ENCODE assay signal across 1 cellular context in the genomic region with DNA sequence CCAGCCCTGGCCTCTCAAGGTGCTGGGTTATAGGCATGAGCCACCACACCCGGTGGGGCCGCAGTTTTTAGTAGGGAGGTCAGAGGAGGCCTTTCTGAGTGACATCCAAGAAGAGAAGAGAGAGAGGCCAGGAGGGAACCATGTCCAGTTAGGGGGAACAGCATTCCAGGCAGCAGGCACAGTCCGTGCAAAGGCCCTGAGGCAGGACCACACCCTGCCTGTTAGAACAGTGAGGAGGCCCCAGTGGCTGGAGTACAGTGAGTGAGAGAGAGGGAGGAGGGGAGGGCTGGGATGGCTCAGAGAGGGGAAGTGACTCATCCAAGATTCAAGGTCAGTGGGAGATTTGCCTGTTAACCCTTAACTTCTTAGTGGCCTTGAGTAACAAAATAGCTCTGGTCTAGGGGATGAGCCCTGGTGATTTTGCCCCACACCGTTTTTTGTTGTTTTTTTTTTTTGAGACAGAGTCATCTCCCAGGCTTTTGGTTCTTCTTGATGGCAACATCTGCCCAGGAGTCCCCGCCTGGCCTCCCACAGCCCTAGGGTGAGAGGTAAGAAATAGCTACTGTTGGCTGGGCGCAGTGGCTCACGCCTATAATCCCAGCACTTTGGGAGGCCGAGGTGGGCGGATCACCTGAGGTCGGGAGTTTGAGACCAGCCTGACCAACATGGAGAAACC.
A peak's percentile ranks its signal among the peaks of the same experiment; 100 is the strongest.
TF ChIP-seq lines count a peak whose summit lies in the region.

No MANE protein-coding gene starts in this region.

TF ChIP-seq in A549, 52 proteins besides CTCF, POLR2A, EP300 and RAD21:
- TF ChIP-seq, protein P1, sequence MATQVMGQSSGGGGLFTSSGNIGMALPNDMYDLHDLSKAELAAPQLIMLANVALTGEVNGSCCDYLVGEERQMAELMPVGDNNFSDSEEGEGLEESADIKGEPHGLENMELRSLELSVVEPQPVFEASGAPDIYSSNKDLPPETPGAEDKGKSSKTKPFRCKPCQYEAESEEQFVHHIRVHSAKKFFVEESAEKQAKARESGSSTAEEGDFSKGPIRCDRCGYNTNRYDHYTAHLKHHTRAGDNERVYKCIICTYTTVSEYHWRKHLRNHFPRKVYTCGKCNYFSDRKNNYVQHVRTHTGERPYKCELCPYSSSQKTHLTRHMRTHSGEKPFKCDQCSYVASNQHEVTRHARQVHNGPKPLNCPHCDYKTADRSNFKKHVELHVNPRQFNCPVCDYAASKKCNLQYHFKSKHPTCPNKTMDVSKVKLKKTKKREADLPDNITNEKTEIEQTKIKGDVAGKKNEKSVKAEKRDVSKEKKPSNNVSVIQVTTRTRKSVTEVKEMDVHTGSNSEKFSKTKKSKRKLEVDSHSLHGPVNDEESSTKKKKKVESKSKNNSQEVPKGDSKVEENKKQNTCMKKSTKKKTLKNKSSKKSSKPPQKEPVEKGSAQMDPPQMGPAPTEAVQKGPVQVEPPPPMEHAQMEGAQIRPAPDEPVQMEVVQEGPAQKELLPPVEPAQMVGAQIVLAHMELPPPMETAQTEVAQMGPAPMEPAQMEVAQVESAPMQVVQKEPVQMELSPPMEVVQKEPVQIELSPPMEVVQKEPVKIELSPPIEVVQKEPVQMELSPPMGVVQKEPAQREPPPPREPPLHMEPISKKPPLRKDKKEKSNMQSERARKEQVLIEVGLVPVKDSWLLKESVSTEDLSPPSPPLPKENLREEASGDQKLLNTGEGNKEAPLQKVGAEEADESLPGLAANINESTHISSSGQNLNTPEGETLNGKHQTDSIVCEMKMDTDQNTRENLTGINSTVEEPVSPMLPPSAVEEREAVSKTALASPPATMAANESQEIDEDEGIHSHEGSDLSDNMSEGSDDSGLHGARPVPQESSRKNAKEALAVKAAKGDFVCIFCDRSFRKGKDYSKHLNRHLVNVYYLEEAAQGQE (IDR thresholded peaks at IDR 0.05): no peak
- TF ChIP-seq HES2 (IDR thresholded peaks at IDR 0.05) (no peak), FOSB (CRISPR knock-in tag; IDR thresholded peaks at IDR 0.05) (0 out of 2 replicates have a peak, but pooled peaks have one; percentile 35), HOXB13 (CRISPR knock-in tag; IDR thresholded peaks at IDR 0.05; ENCODE audit: low read depth) (no peak), HDAC2 (IDR thresholded peaks at IDR 0.05) (no peak), MYC (IDR thresholded peaks at IDR 0.05; ENCODE audit: borderline replicate concordance, low read length) (no peak), MAFK (IDR thresholded peaks at IDR 0.05; ENCODE audit: partially characterized antibody) (no peak), HOXB5 (CRISPR knock-in tag; IDR thresholded peaks at IDR 0.05) (no peak), KDM5A (IDR thresholded peaks at IDR 0.05) (no peak), BCL3 (IDR thresholded peaks at IDR 0.05) (no peak), POLR2AphosphoS2 (conservative IDR thresholded peaks at IDR 0.05; ENCODE audit: low read length) (no peak), NFE2L2 (conservative IDR thresholded peaks at IDR 0.05; ENCODE audit: low read length) (no peak), USF2 (IDR thresholded peaks at IDR 0.05) (no peak), SMC3 (IDR thresholded peaks at IDR 0.05) (0 out of 3 replicates have a peak, but pooled peaks have one; percentile 9), GATA3 (IDR thresholded peaks at IDR 0.05; ENCODE audit: borderline replicate concordance) (peak; percentile 56; the same call in 1 of the 2 replicates), ZSCAN20 (CRISPR knock-in tag; IDR thresholded peaks at IDR 0.05) (no peak), ZFP36 (IDR thresholded peaks at IDR 0.05; ENCODE audit: borderline replicate concordance, partially characterized antibody) (no peak), FOSL2 (IDR thresholded peaks at IDR 0.05) (peak; percentile 60), FOSL2 (CRISPR knock-in tag; IDR thresholded peaks at IDR 0.05) (peak; percentile 95), KDM1A (IDR thresholded peaks at IDR 0.05; ENCODE audit: low read depth) (peak; percentile 88), ZNF302 (CRISPR knock-in tag; IDR thresholded peaks at IDR 0.05) (no peak), CHD2 (IDR thresholded peaks at IDR 0.05; ENCODE audit: low read length, partially characterized antibody) (no peak), FOXS1 (CRISPR knock-in tag; IDR thresholded peaks at IDR 0.05) (no peak), ESRRA (IDR thresholded peaks at IDR 0.05; ENCODE audit: borderline replicate concordance, low read length) (peak; percentile 89), TP53 (CRISPR knock-in tag; IDR thresholded peaks at IDR 0.05) (no peak), RCOR1 (IDR thresholded peaks at IDR 0.05; ENCODE audit: low read depth, low read length) (peak; percentile 80; the same call in 1 of the 2 replicates), HEYL (CRISPR knock-in tag; IDR thresholded peaks at IDR 0.05) (no peak), EHMT2 (IDR thresholded peaks at IDR 0.05; ENCODE audit: low read depth) (no peak), MAX (IDR thresholded peaks at IDR 0.05) (peak; percentile 53), ATOH8 (CRISPR knock-in tag; IDR thresholded peaks at IDR 0.05; ENCODE audit: low read depth) (no peak), CHD4 (IDR thresholded peaks at IDR 0.05; ENCODE audit: borderline replicate concordance) (peak; percentile 92), SREBF2 (IDR thresholded peaks at IDR 0.05) (no peak), TFCP2L1 (CRISPR knock-in tag; IDR thresholded peaks at IDR 0.05) (no peak), CBX8 (IDR thresholded peaks at IDR 0.05) (no peak), HOXA7 (CRISPR knock-in tag; IDR thresholded peaks at IDR 0.05) (no peak), JUNB (IDR thresholded peaks at IDR 0.05) (peak; percentile 63), MAZ (IDR thresholded peaks at IDR 0.05; ENCODE audit: borderline replicate concordance, low read depth, low read length) (no peak), CBX2 (IDR thresholded peaks at IDR 0.05; ENCODE audit: borderline replicate concordance, low read depth) (no peak), EHF (CRISPR knock-in tag; IDR thresholded peaks at IDR 0.05) (peak; percentile 52; the same call in 1 of the 2 replicates), RNF2 (IDR thresholded peaks at IDR 0.05; ENCODE audit: borderline replicate concordance, low read depth) (no peak), NR3C1 (IDR thresholded peaks at IDR 0.05) (no peak), PHF8 (IDR thresholded peaks at IDR 0.05; ENCODE audit: borderline replicate concordance, low read depth) (no peak), RFX5 (IDR thresholded peaks at IDR 0.05) (no peak), NPAS2 (CRISPR knock-in tag; IDR thresholded peaks at IDR 0.05; ENCODE audit: borderline replicate concordance) (no peak), JUN (IDR thresholded peaks at IDR 0.05) (peak in 1 of 2 experiments; percentile 66; a peak in 2 of 5 replicates), CEBPB (IDR thresholded peaks at IDR 0.05) (peak in 1 of 2 experiments; percentile 34; a peak in 1 of 4 replicates), RARB (CRISPR knock-in tag; IDR thresholded peaks at IDR 0.05) (no peak), ELK1 (IDR thresholded peaks at IDR 0.05; ENCODE audit: low read depth, low read length) (no peak), BHLHE40 (IDR thresholded peaks at IDR 0.05; ENCODE audit: low read depth, low read length) (no peak), ZC3H11A (IDR thresholded peaks at IDR 0.05) (no peak), E2F6 (IDR thresholded peaks at IDR 0.05; ENCODE audit: borderline replicate concordance, low read depth) (no peak)
- TF ChIP-seq, protein P2, sequence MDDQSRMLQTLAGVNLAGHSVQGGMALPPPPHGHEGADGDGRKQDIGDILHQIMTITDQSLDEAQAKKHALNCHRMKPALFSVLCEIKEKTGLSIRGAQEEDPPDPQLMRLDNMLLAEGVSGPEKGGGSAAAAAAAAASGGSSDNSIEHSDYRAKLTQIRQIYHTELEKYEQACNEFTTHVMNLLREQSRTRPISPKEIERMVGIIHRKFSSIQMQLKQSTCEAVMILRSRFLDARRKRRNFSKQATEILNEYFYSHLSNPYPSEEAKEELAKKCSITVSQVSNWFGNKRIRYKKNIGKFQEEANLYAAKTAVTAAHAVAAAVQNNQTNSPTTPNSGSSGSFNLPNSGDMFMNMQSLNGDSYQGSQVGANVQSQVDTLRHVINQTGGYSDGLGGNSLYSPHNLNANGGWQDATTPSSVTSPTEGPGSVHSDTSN (IDR thresholded peaks at IDR 0.05): no peak
- TF ChIP-seq, protein P3, sequence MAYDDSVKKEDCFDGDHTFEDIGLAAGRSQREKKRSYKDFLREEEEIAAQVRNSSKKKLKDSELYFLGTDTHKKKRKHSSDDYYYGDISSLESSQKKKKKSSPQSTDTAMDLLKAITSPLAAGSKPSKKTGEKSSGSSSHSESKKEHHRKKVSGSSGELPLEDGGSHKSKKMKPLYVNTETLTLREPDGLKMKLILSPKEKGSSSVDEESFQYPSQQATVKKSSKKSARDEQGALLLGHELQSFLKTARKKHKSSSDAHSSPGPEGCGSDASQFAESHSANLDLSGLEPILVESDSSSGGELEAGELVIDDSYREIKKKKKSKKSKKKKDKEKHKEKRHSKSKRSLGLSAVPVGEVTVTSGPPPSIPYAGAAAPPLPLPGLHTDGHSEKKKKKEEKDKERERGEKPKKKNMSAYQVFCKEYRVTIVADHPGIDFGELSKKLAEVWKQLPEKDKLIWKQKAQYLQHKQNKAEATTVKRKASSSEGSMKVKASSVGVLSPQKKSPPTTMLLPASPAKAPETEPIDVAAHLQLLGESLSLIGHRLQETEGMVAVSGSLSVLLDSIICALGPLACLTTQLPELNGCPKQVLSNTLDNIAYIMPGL (CRISPR knock-in tag; IDR thresholded peaks at IDR 0.05; ENCODE audit: borderline replicate concordance): no peak
